Comparison of ENCODE assay signal across 25 cellular contexts in genomic region chr4:81606166-81606565, GRCh38.
DNase-seq lines count a peak whose midpoint lies in the region; ATAC-seq, FAIRE-seq and TF ChIP-seq lines count a peak whose summit lies in the region.
"Had no signal": no experiment of that assay in that cellular context is flagged by ENCODE, and none has a peak within 500 bp of the region (broad histone marks: within the 10 kb centered on the region; RNA-seq: fewer than 3 reads in every experiment).

No MANE protein-coding gene starts in this region.

- H3K4me3 ChIP-seq in ACC112 (ENCODE audit: low read depth, low read length) (no peak overlapping the region; the same call in 1 of the 2 replicates), colonic mucosa (no peak overlapping the region), mesodermal cell (ENCODE audit: extremely low read depth, insufficient read depth, low read length, poor library complexity, severe bottlenecking) (no peak overlapping the region), Caco-2 (ENCODE audit: low read depth, low read length) (no peak overlapping the region)
- H3K4me3 ChIP-seq: dorsolateral prefrontal cortex, lung had no signal

- WGBS in mesodermal cell (ENCODE audit: insufficient coverage in 2 of 2), 2 experiments = 100% methylated on average over 2 of the region's 2 CpGs; no CpG with 5 or more reads in 1 of the 2 experiments

- H3K27ac Mint-ChIP-seq in Caco-2 (ENCODE audit: unreplicated experiment) = no peak overlapping the region
- H3K27ac Mint-ChIP-seq: activated CD4-positive, alpha-beta T cell treated with anti-CD3 and anti-CD28 coated beads, Interleukin-2, amount 10 ng/mL, durations not matched to agents 7 days and 5 days; activated CD8-positive, alpha-beta memory T cell treated with anti-CD3 and anti-CD28 coated beads, Interleukin-2, amount 10 ng/mL, durations not matched to agents 7 days and 5 days; activated naive CD4-positive, alpha-beta T cell treated with anti-CD3 and anti-CD28 coated beads, Interleukin-2, amount 50 U/mL, for 24 hours; stimulated activated effector memory CD8-positive, alpha-beta T cell treated with anti-CD3 and anti-CD28 coated beads, Interleukin-12 subunit alpha, Interleukin-12 subunit beta, amount 100 ng/mL, for 72 hours; T-helper 17 cell had no signal

- no peak for ATAC-seq in GM18498 (IDR thresholded peaks at IDR 0.05; ENCODE audit: unreplicated experiment)
- ATAC-seq in GM21381 (IDR thresholded peaks at IDR 0.05; ENCODE audit: unreplicated experiment) = no peak
- ATAC-seq: activated CD8-positive, alpha-beta memory T cell treated with anti-CD3 and anti-CD28 coated beads, Interleukin-2, amount 10 ng/mL, durations not matched to agents 7 days and 5 days; stimulated activated effector memory CD8-positive, alpha-beta T cell treated with anti-CD3 and anti-CD28 coated beads, Interleukin-12 subunit alpha, Interleukin-12 subunit beta, amount 100 ng/mL, for 72 hours had no signal

- no peak for TF ChIP-seq CTCF in colonic mucosa (IDR thresholded peaks at IDR 0.05)
- TF ChIP-seq CTCF in Caco-2 (IDR thresholded peaks at IDR 0.05; ENCODE audit: insufficient read depth in 1 of 2, low read depth in 1 of 2, low read length in 1 of 2, severe bottlenecking in 1 of 2, unreplicated experiment in 1 of 2) = no peak

- H3K36me3 Mint-ChIP-seq in Caco-2 (ENCODE audit: insufficient read depth, unreplicated experiment) = no peaks in the 10 kb centered on the region
- H3K36me3 Mint-ChIP-seq: activated CD8-positive, alpha-beta memory T cell treated with anti-CD3 and anti-CD28 coated beads, Interleukin-2, amount 10 ng/mL, durations not matched to agents 7 days and 5 days; activated naive CD4-positive, alpha-beta T cell treated with anti-CD3 and anti-CD28 coated beads, Interleukin-2, amount 50 U/mL, for 24 hours; stimulated activated effector memory CD8-positive, alpha-beta T cell treated with anti-CD3 and anti-CD28 coated beads, Interleukin-12 subunit alpha, Interleukin-12 subunit beta, amount 100 ng/mL, for 72 hours had no signal

- H3K4me1 Mint-ChIP-seq in Caco-2 (ENCODE audit: low read depth, unreplicated experiment) = peaks cover 8% of the 10 kb centered on the region
- H3K4me1 Mint-ChIP-seq: stimulated activated effector memory CD8-positive, alpha-beta T cell treated with anti-CD3 and anti-CD28 coated beads, Interleukin-12 subunit alpha, Interleukin-12 subunit beta, amount 100 ng/mL, for 72 hours; T-helper 17 cell had no signal

- no peak for TF ChIP-seq POLR2A in GM12891 (IDR thresholded peaks at IDR 0.05; ENCODE audit: low read depth, low read length)

- no TSS peak for BruUV-seq in Caco-2 (replicated peaks; lab: Mats Ljungman, UMichigan)

- H3K4me3 Mint-ChIP-seq in Caco-2 (ENCODE audit: unreplicated experiment) = no peak overlapping the region
- H3K4me3 Mint-ChIP-seq: activated CD4-positive, alpha-beta T cell treated with anti-CD3 and anti-CD28 coated beads, Interleukin-2, amount 10 ng/mL, durations not matched to agents 7 days and 5 days; activated CD8-positive, alpha-beta memory T cell treated with anti-CD3 and anti-CD28 coated beads, Interleukin-2, amount 10 ng/mL, durations not matched to agents 7 days and 5 days; activated naive CD4-positive, alpha-beta T cell treated with anti-CD3 and anti-CD28 coated beads, Interleukin-2, amount 50 U/mL, for 24 hours; stimulated activated effector memory CD8-positive, alpha-beta T cell treated with anti-CD3 and anti-CD28 coated beads, Interleukin-12 subunit alpha, Interleukin-12 subunit beta, amount 100 ng/mL, for 72 hours; T-helper 17 cell had no signal

- peak; percentile 20 for FAIRE-seq in GM12891 (lab: Jason Lieb, UNC)
- FAIRE-seq: A204.1, GM18507 had no signal

- POLR2A ChIA-PET in Caco-2 (lab: Charles Lee) = no interaction called here

- H3K27ac ChIP-seq in ACC112 (ENCODE audit: low read depth, low read length) (peak overlapping the region; percentile 80), colonic mucosa (peak overlapping the region; percentile 51), mesodermal cell (ENCODE audit: low read depth, low read length, severe bottlenecking) (peak overlapping the region; percentile 59)
- H3K27ac ChIP-seq: C4-2B, dorsolateral prefrontal cortex, KMS-11 had no signal

- intact Hi-C loops in colonic mucosa (cut with DNase I) = no loop called here
- intact Hi-C loops in Caco-2 (cut with micrococcal nuclease; ENCODE audit: unreplicated experiment) = no loop called here

- H3K4me1 ChIP-seq in ACC112 (ENCODE audit: control insufficient read depth, insufficient read depth, low read length, unreplicated experiment) = peaks cover 23% of the 10 kb centered on the region
- H3K4me1 ChIP-seq in colonic mucosa = no peaks in the 10 kb centered on the region
- H3K4me1 ChIP-seq in mesodermal cell (ENCODE audit: control insufficient read depth, insufficient read depth, low read length, poor library complexity, severe bottlenecking) = peaks cover 16% of the 10 kb centered on the region
- peaks cover 3% of the 10 kb centered on the region; the same call in 1 of the 2 replicates for H3K4me1 ChIP-seq in Caco-2

- H3K9me3 Mint-ChIP-seq in Caco-2 (ENCODE audit: unreplicated experiment) = no peaks in the 10 kb centered on the region
- H3K9me3 Mint-ChIP-seq: activated CD4-positive, alpha-beta T cell treated with anti-CD3 and anti-CD28 coated beads, Interleukin-2, amount 10 ng/mL, durations not matched to agents 7 days and 5 days; activated naive CD4-positive, alpha-beta T cell treated with anti-CD3 and anti-CD28 coated beads, Interleukin-2, amount 50 U/mL, for 24 hours; stimulated activated effector memory CD8-positive, alpha-beta T cell treated with anti-CD3 and anti-CD28 coated beads, Interleukin-12 subunit alpha, Interleukin-12 subunit beta, amount 100 ng/mL, for 72 hours had no signal

- H3K9me3 ChIP-seq in colonic mucosa (no peaks in the 10 kb centered on the region), mesodermal cell (ENCODE audit: control insufficient read depth, low read length) (no peaks in the 10 kb centered on the region), Caco-2 (no peaks in the 10 kb centered on the region)

- H3K27me3 ChIP-seq in ACC112 (ENCODE audit: insufficient read depth, low read length) (no peaks in the 10 kb centered on the region), colonic mucosa (no peaks in the 10 kb centered on the region), Caco-2 (replicated peaks; ENCODE audit: control insufficient read depth, insufficient read depth, low read length) (no peaks in the 10 kb centered on the region)

- H3K79me2 ChIP-seq in ACC112 (ENCODE audit: control insufficient read depth, insufficient read depth, low read length, unreplicated experiment) = no peaks in the 10 kb centered on the region

- H3K36me3 ChIP-seq in ACC112 (ENCODE audit: insufficient read depth, low read length) = no peaks in the 10 kb centered on the region
- no peaks in the 10 kb centered on the region for H3K36me3 ChIP-seq in colonic mucosa
- no peaks in the 10 kb centered on the region for H3K36me3 ChIP-seq in mesodermal cell (ENCODE audit: control insufficient read depth, insufficient read depth, low read length)
- no peaks in the 10 kb centered on the region for H3K36me3 ChIP-seq in Caco-2 (ENCODE audit: control insufficient read depth, insufficient read depth, low read length)

- H3K27me3 Mint-ChIP-seq in Caco-2 (ENCODE audit: insufficient read depth, unreplicated experiment) = no peaks in the 10 kb centered on the region
- H3K27me3 Mint-ChIP-seq: activated CD4-positive, alpha-beta T cell treated with anti-CD3 and anti-CD28 coated beads, Interleukin-2, amount 10 ng/mL, durations not matched to agents 7 days and 5 days; activated naive CD4-positive, alpha-beta T cell treated with anti-CD3 and anti-CD28 coated beads, Interleukin-2, amount 50 U/mL, for 24 hours had no signal

- peak overlapping the region; percentile 19 for H2AFZ ChIP-seq in ACC112 (ENCODE audit: low read length, unreplicated experiment)

- no peak overlapping the region for H3K9ac ChIP-seq in colonic mucosa (ENCODE audit: low read depth in 2 of 2, low read length in 2 of 2)
- H3K9ac ChIP-seq: KMS-11 had no signal

- CTCF ChIA-PET in Caco-2 (lab: Charles Lee) = no interaction called here

- DNase-seq in GM12891 (ENCODE audit: insufficient read length, low spot score) (no peak), colonic mucosa (no peak), Caco-2 (no peak), D341Med (ENCODE audit: low spot score) (no peak)
- DNase-seq: activated CD4-positive, alpha-beta T cell treated with anti-CD3 and anti-CD28 coated beads, Interleukin-2, amount 10 ng/mL, durations not matched to agents 7 days and 5 days; activated CD8-positive, alpha-beta memory T cell treated with anti-CD3 and anti-CD28 coated beads, Interleukin-2, amount 10 ng/mL, durations not matched to agents 7 days and 5 days; central memory CD4-positive, alpha-beta T cell; dorsolateral prefrontal cortex; glutamatergic neuron; GOT3; NCI-H187 treated with DMSO at 0.1 percent for 48 hours; NCI-H526; stimulated activated CD4-positive, alpha-beta T cell treated with anti-CD3 and anti-CD28 coated beads, Interleukin-2, amount 100 ng/mL, for 48 hours; T-helper 17 cell had no signal

TF ChIP-seq in GM12891, 5 proteins besides CTCF, POLR2A, EP300 and RAD21:
- no peak for TF ChIP-seq POLR2AphosphoS5 (IDR thresholded peaks at IDR 0.05; ENCODE audit: low read depth, low read length)
TF ChIP-seq in GM12891: peak in this region for 0.
